ENCODE assay signal across 8 cellular contexts in genomic region chr12:45728625-45729232, GRCh38. TPM values are rescaled to one million over a fixed set of nuclear protein-coding genes. Genes with fewer than 3 reads are reported as not detected.
DNase-seq lines count a peak whose midpoint lies in the region; ATAC-seq and TF ChIP-seq lines count a peak whose summit lies in the region.

No MANE protein-coding gene starts in this region.

- H3K79me2 ChIP-seq in HCT116 (ENCODE audit: insufficient read depth, low read length), result peaks cover 72% of the 10 kb centered on the region
- peaks cover 74% of the 10 kb centered on the region for H3K79me2 ChIP-seq in MM.1S (ENCODE audit: low read length)

- no TSS peak for BruUV-seq in HCT116 (replicated peaks; lab: Mats Ljungman, UMichigan)

- H3K9me2 ChIP-seq in HCT116 (ENCODE audit: insufficient read depth) (no peaks in the 10 kb centered on the region), MM.1S (replicated peaks; ENCODE audit: insufficient read depth, low read length) (no peaks in the 10 kb centered on the region)

- no peaks in the 10 kb centered on the region for H4K20me1 ChIP-seq in HCT116 (ENCODE audit: insufficient read depth)
- no peaks in the 10 kb centered on the region for H4K20me1 ChIP-seq in MM.1S (ENCODE audit: insufficient read depth, low read length)

- intact Hi-C loops in HCT116 (cut with micrococcal nuclease), result loop anchor here (2.0 to 10.0 kb wide), 5 partner anchors 186 to 556 kb away; partner anchors contain the start of gene SCAF11

- DNase-seq in GM04503 (ENCODE audit: low read depth) (peak; percentile 84), HCT116 (ENCODE audit: low read depth, low spot score) (peak; percentile 94), MM.1S (peak; percentile 97), SHP77 treated with DMSO at 0.1 percent for 48 hours (lab: John Stamatoyannopoulos, UW) (peak; percentile 92), foreskin keratinocyte (peak; percentile 91 to 93), stromal cell of bone marrow (ENCODE audit: low read depth) (peak; percentile 95)
- peak; percentile 95 for DNase-seq in activated gamma-delta T cell treated with anti-CD3 and anti-CD28 coated beads, Interleukin-2, amount 50 U/mL, for 16 hours (ENCODE audit: low read depth)

- H3K36me3 ChIP-seq in HCT116 (ENCODE audit: control insufficient read depth in 1 of 2, insufficient read depth in 2 of 2, low read length in 2 of 2) (peaks cover 0 to 4% of the 10 kb centered on the region in 2 experiments; a peak in 1 of 4 replicates), MM.1S (replicated peaks; ENCODE audit: insufficient read depth, low read length) (no peaks in the 10 kb centered on the region; the same call in 1 of the 2 replicates), neuron (ENCODE audit: insufficient read depth, low read length) (no peaks in the 10 kb centered on the region)

- H3K27me3 ChIP-seq in HCT116 (ENCODE audit: insufficient read depth, low read length) (no peaks in the 10 kb centered on the region), MM.1S (replicated peaks; ENCODE audit: insufficient read depth, low read length) (no peaks in the 10 kb centered on the region), foreskin keratinocyte (no peaks in the 10 kb centered on the region), neuron (ENCODE audit: insufficient read depth, low read length) (no peaks in the 10 kb centered on the region)

- TF ChIP-seq POLR2A in HCT116 (IDR thresholded peaks at IDR 0.05; ENCODE audit: borderline replicate concordance, extremely low read depth, insufficient read depth, insufficient read length), result peak; percentile 34

- peak overlapping the region; percentile 84 to 85 for H3K4me3 ChIP-seq in HCT116 (replicated peaks in 1 of 2; ENCODE audit: low read depth in 1 of 2, low read length in 2 of 2)
- peak overlapping the region; percentile 83 for H3K4me3 ChIP-seq in MM.1S (ENCODE audit: low read length)
- H3K4me3 ChIP-seq in neuron (ENCODE audit: low read length), result peak overlapping the region; percentile 97

- H3K4me1 ChIP-seq in HCT116 (ENCODE audit: control insufficient read depth in 1 of 2, insufficient read depth in 2 of 2, low read length in 2 of 2) (peaks cover 12 to 32% of the 10 kb centered on the region in 2 experiments; a peak in 3 of 4 replicates), MM.1S (ENCODE audit: low read length) (peaks cover 13% of the 10 kb centered on the region), foreskin keratinocyte (peaks cover 35% of the 10 kb centered on the region), neuron (ENCODE audit: insufficient read depth, low read length) (peaks cover 24% of the 10 kb centered on the region)

- H3K27ac ChIP-seq in HCT116 (ENCODE audit: low read depth, low read length), result peak overlapping the region; percentile 94
- peak overlapping the region; percentile 83 for H3K27ac ChIP-seq in MM.1S (ENCODE audit: low read length)
- peak overlapping the region; percentile 86 for H3K27ac ChIP-seq in foreskin keratinocyte

- TF ChIP-seq RAD21 in HCT116 (IDR thresholded peaks at IDR 0.05; ENCODE audit: low read depth), result no peak

- CTCF ChIA-PET in HCT116 (lab: Charles Lee), result interaction anchor here (0.6 to 2.7 kb wide), 6 partner anchors 13 to 262 kb away, joined by 3 to 18 read pairs (median 4); partner anchors contain the start of gene SCAF11

- TF ChIP-seq CTCF in HCT116 (IDR thresholded peaks at IDR 0.05 in 2 of 3, conservative IDR thresholded peaks at IDR 0.05 in 1 of 3; ENCODE audit: borderline replicate concordance in 1 of 3, insufficient read depth in 1 of 3, low read depth in 2 of 3, low read length in 2 of 3), result peak; percentile 55 to 88 (median 80)
- TF ChIP-seq CTCF in MM.1S (IDR thresholded peaks at IDR 0.05; ENCODE audit: low read length), result peak; percentile 90
- peak; percentile 98 for TF ChIP-seq CTCF in foreskin keratinocyte (conservative IDR thresholded peaks at IDR 0.05)

- H2AFZ ChIP-seq in HCT116 (ENCODE audit: low read depth, low read length, poor library complexity, severe bottlenecking) (peak overlapping the region; percentile 8), MM.1S (ENCODE audit: low read length) (peak overlapping the region; percentile 77), neuron (ENCODE audit: low read depth, low read length) (peak overlapping the region; percentile 41)

- ATAC-seq in HCT116, result peak; percentile 75
- ATAC-seq in foreskin keratinocyte, result peak; percentile 76

- RAD21 ChIA-PET in HCT116 (lab: Charles Lee; ENCODE audit: low non-redundant PET in 1 of 2, low total read pairs in 2 of 2, uncharacterized antibody in 2 of 2, unreplicated experiment in 2 of 2), result no interaction called here

- H3K9me3 ChIP-seq in HCT116 (ENCODE audit: control insufficient read depth in 1 of 2, insufficient read depth in 1 of 2, low read depth in 1 of 2, low read length in 2 of 2) (no peaks in the 10 kb centered on the region), MM.1S (replicated peaks; ENCODE audit: insufficient read depth, low read length) (no peaks in the 10 kb centered on the region), neuron (ENCODE audit: low read length) (no peaks in the 10 kb centered on the region)

- H3F3A ChIP-seq in MM.1S (ENCODE audit: insufficient read depth, low read length), result peaks cover 38% of the 10 kb centered on the region

- H3K4me2 ChIP-seq in HCT116 (ENCODE audit: low read length) (peak overlapping the region; percentile 80), MM.1S (ENCODE audit: low read depth, low read length) (peak overlapping the region; percentile 95)

- H3K9ac ChIP-seq in HCT116 (ENCODE audit: low read length), result peak overlapping the region; percentile 82
- H3K9ac ChIP-seq in MM.1S (ENCODE audit: low read length), result peak overlapping the region; percentile 91

- POLR2A ChIA-PET in HCT116 (lab: Charles Lee), result interaction anchor here (0.6 to 1.4 kb wide), 6 partner anchors 17 to 262 kb away, joined by 3 to 4 read pairs (median 3); partner anchors contain the start of gene SCAF11

TF ChIP-seq in HCT116, 20 proteins besides CTCF, POLR2A, EP300 and RAD21 (continues in another document):
- TF ChIP-seq JUND (IDR thresholded peaks at IDR 0.05) (peak; percentile 39; the same call in 1 of the 2 replicates), ZFX (IDR thresholded peaks at IDR 0.05) (peak; percentile 67), EZH2phosphoT487 (IDR thresholded peaks at IDR 0.05; ENCODE audit: borderline replicate concordance) (no peak), EGR1 (IDR thresholded peaks at IDR 0.05; ENCODE audit: low read depth) (peak; percentile 36; the same call in 1 of the 2 replicates), TCF7L2 (IDR thresholded peaks at IDR 0.05; ENCODE audit: borderline replicate concordance, extremely low read depth, insufficient read depth, insufficient read length) (peak; percentile 83), YY1 (IDR thresholded peaks at IDR 0.05; ENCODE audit: extremely low read depth, insufficient replicate concordance, low read depth, low read length) (peak; percentile 83), REST (IDR thresholded peaks at IDR 0.05; ENCODE audit: low read depth) (no peak), FOSL1 (IDR thresholded peaks at IDR 0.05; ENCODE audit: low read depth) (no peak), CEBPB (IDR thresholded peaks at IDR 0.05; ENCODE audit: low read depth) (peak; percentile 58; the same call in 1 of the 2 replicates), SIN3A (IDR thresholded peaks at IDR 0.05; ENCODE audit: low read depth) (peak; percentile 93), ELF1 (IDR thresholded peaks at IDR 0.05; ENCODE audit: borderline replicate concordance, low read depth) (peak; percentile 24; the same call in 1 of the 2 replicates), ATF3 (IDR thresholded peaks at IDR 0.05) (no peak), SP1 (IDR thresholded peaks at IDR 0.05; ENCODE audit: low read depth) (peak; percentile 85), MAX (IDR thresholded peaks at IDR 0.05) (peak; percentile 90)

RNA-seq across cellular contexts. Expression of gene ARID2, which starts 0.8 kb away (rescaled TPM):
- total RNA-seq in HCT116 (2021; ENCODE audit: unreplicated experiment) (30.5 TPM), foreskin keratinocyte (18.4 and 18.5 TPM in 2 replicates)
- 8.6 and 10.6 TPM in 2 replicates for polyA plus RNA-seq in HCT116 (2012)
- 3.4 and 4.1 TPM in 2 replicates for polyA plus RNA-seq in foreskin keratinocyte

Comparison
In these comparisons a context has a peak if more than half of its experiments do, and no peak if none do; other contexts are left out.
1. Peak in every context shown above with its lines: DNase-seq, ATAC-seq, H3K4me3 ChIP-seq and H3K27ac ChIP-seq.
2. H2AFZ ChIP-seq: peak in every context shown above with its lines; median percentile 77 in MM.1S; 41 in neuron; 8 in HCT116.